Comparison of ENCODE assay signal across 25 cellular contexts in the genomic region with DNA sequence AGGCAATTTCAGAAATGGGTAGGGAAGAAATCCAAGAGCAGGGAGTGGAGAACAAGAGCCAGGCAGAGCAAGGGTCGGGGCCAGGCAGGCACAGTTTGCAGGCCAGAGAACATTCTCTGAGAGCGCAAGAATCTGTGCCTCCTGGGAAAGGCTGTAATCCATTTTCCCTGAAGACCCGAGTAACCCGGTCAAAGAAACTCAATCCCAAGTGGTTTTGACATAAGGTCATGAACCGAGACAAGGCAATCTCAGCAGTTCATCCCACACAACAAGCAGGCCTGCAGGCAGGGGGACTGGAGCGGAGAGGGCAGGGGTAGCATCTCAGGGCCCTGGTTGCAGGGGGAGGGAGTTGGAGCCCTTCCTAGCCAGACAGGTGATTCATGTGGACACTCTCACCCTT.
"Had no signal": no experiment of that assay in that cellular context is flagged by ENCODE, and none has a peak within 500 bp of the region (broad histone marks: within the 10 kb centered on the region; RNA-seq: fewer than 3 reads in every experiment).

No MANE protein-coding gene starts in this region.

- H3K4me3 Mint-ChIP-seq: activated CD4-positive, alpha-beta memory T cell treated with anti-CD3 and anti-CD28 coated beads for 36 hours; activated naive CD4-positive, alpha-beta T cell treated with anti-CD3 and anti-CD28 coated beads for 36 hours had no signal

- H3K9me3 ChIP-seq: gastroesophageal sphincter, left lung, ovary, prostate gland, suprapubic skin, tibial nerve had no signal

- H2AFZ ChIP-seq: neural progenitor cell had no signal

- ATAC-seq: naive thymus-derived CD4-positive, alpha-beta T cell had no signal

- DNase-seq: activated CD4-positive, alpha-beta memory T cell treated with anti-CD3 and anti-CD28 coated beads for 36 hours; activated CD4-positive, alpha-beta T cell treated with anti-CD3 and anti-CD28 coated beads for 4 hours; activated CD4-positive, CD25-positive, alpha-beta regulatory T cell; activated effector memory CD4-positive, alpha-beta T cell treated with Interleukin-2 at 50 U/mL for 16 hours; activated naive CD4-positive, alpha-beta T cell treated with anti-CD3 and anti-CD28 coated beads for 36 hours; activated naive CD8-positive, alpha-beta T cell treated with anti-CD3 and anti-CD28 coated beads, Interleukin-2, amount 10 ng/mL, durations not matched to agents 7 days and 5 days; activated T-cell treated with anti-CD3 and anti-CD28 coated beads, Interleukin-2, amount 50 U/mL, for 72 hours; amygdala; cerebellar nuclear complex; head of caudate nucleus; left lung; naive thymus-derived CD4-positive, alpha-beta T cell; stimulated activated CD4-positive, alpha-beta T cell treated with anti-CD3 and anti-CD28 coated beads, Interleukin-1b, Interleukin-23, amount 100 ng/mL, for 48 hours; stimulated activated naive CD8-positive, alpha-beta T cell treated with anti-CD3 and anti-CD28 coated beads, Interleukin-15, amount 100 ng/mL, for 72 hours; T-helper 1 cell; T-helper 9 cell had no signal

- H3K36me3 ChIP-seq: gastroesophageal sphincter, left lung, neural progenitor cell, ovary, prostate gland, suprapubic skin, tibial nerve had no signal

- H3K4me1 ChIP-seq: neural progenitor cell had no signal

- H3K27me3 ChIP-seq: ovary had no signal

- H3K4me3 ChIP-seq: coronary artery, gastroesophageal sphincter, left lung, lung, neural progenitor cell, ovary, prostate gland, suprapubic skin, tibial nerve had no signal

- H3K36me3 Mint-ChIP-seq: activated CD4-positive, alpha-beta memory T cell treated with anti-CD3 and anti-CD28 coated beads for 36 hours; neural progenitor cell had no signal

- H3K27ac Mint-ChIP-seq: activated CD4-positive, alpha-beta memory T cell treated with anti-CD3 and anti-CD28 coated beads for 36 hours; activated naive CD4-positive, alpha-beta T cell treated with anti-CD3 and anti-CD28 coated beads for 36 hours; activated T-cell treated with anti-CD3 and anti-CD28 coated beads, Interleukin-2, amount 50 U/mL, for 72 hours; neural progenitor cell; stimulated activated naive CD8-positive, alpha-beta T cell treated with anti-CD3 and anti-CD28 coated beads, Interleukin-15, amount 100 ng/mL, for 72 hours had no signal

- H3K27ac ChIP-seq: coronary artery, epithelial cell of prostate, gastroesophageal sphincter, left lung, neural progenitor cell, ovary, prostate gland, suprapubic skin, tibial nerve had no signal

- H3K9me3 Mint-ChIP-seq: activated CD4-positive, alpha-beta memory T cell treated with anti-CD3 and anti-CD28 coated beads for 36 hours had no signal
